Comparison of ENCODE assay signal across 21 cellular contexts in genomic region chr1:10675813-10676212, GRCh38.
DNase-seq lines count a peak whose midpoint lies in the region; ATAC-seq, FAIRE-seq and TF ChIP-seq lines count a peak whose summit lies in the region.
"Had no signal": no experiment of that assay in that cellular context is flagged by ENCODE, and none has a peak within 500 bp of the region (broad histone marks: within the 10 kb centered on the region; RNA-seq: fewer than 3 reads in every experiment).

No MANE protein-coding gene starts in this region.

- peaks cover 30 to 54% of the 10 kb centered on the region in 2 donors for H3K4me1 Mint-ChIP-seq in natural killer cell
- peaks cover 0 to 24% of the 10 kb centered on the region in 2 donors for H3K4me1 Mint-ChIP-seq in natural killer cell treated with Interleukin-12 subunit alpha and Interleukin-12 subunit beta and Interleukin-15 and Interleukin-18, amount 100 ng/mL, for 72 hours (ENCODE audit: low read depth in 2 of 2)

- FAIRE-seq in pancreas (lab: Jason Lieb, UNC): no peak
- FAIRE-seq: bronchial epithelial cell, GM18507 had no signal

- H3K9me3 Mint-ChIP-seq in natural killer cell: no peaks in the 10 kb centered on the region
- H3K9me3 Mint-ChIP-seq in natural killer cell treated with Interleukin-12 subunit alpha and Interleukin-12 subunit beta and Interleukin-15 and Interleukin-18, amount 100 ng/mL, for 72 hours: no peaks in the 10 kb centered on the region
- H3K9me3 Mint-ChIP-seq: T-helper 1 cell treated with Interleukin-12 subunit alpha and Interleukin-12 subunit beta and Interleukin-4 antibody, amounts not matched to agents 30 μg/mL and 1 μg/mL, for 36 hours had no signal

- H3K9me3 ChIP-seq in pancreas: no peaks in the 10 kb centered on the region
- H3K9me3 ChIP-seq: SJCRH30, spleen had no signal

- H3K36me3 ChIP-seq in pancreas: no peaks in the 10 kb centered on the region
- H3K36me3 ChIP-seq: SJCRH30, spleen had no signal

- intact Hi-C loops in natural killer cell (cut with micrococcal nuclease) (no loop called here), pancreas (cut with DNase I) (no loop called here)

- TF ChIP-seq CTCF in natural killer cell (IDR thresholded peaks at IDR 0.05): no peak
- TF ChIP-seq CTCF in pancreas (IDR thresholded peaks at IDR 0.05): no peak

- peak overlapping the region; percentile 10 for H3K27ac ChIP-seq in epithelial cell of prostate
- H3K27ac ChIP-seq in pancreas: peak overlapping the region; percentile 25 to 65 (median 62)
- H3K27ac ChIP-seq: foreskin keratinocyte, PC-9, SJCRH30, spleen had no signal

- ATAC-seq in natural killer cell (no peak), pancreas (no peak)
- ATAC-seq in natural killer cell treated with Interleukin-12 subunit alpha and Interleukin-12 subunit beta and Interleukin-15 and Interleukin-18, amount 100 ng/mL, for 72 hours: no peak
- ATAC-seq: foreskin keratinocyte had no signal

- no peak overlapping the region for H3K4me3 Mint-ChIP-seq in natural killer cell
- H3K4me3 Mint-ChIP-seq in natural killer cell treated with Interleukin-12 subunit alpha and Interleukin-12 subunit beta and Interleukin-15 and Interleukin-18, amount 100 ng/mL, for 72 hours: no peak overlapping the region
- H3K4me3 Mint-ChIP-seq: T-helper 1 cell treated with Interleukin-12 subunit alpha and Interleukin-12 subunit beta and Interleukin-4 antibody, amounts not matched to agents 30 μg/mL and 1 μg/mL, for 36 hours had no signal

- 78 to 86% methylated on average over 5 of the region's 5 CpGs for WGBS in pancreas, 2 donors

- H3K27me3 ChIP-seq in pancreas: no peaks in the 10 kb centered on the region
- H3K27me3 ChIP-seq: foreskin keratinocyte had no signal

- H3K27ac Mint-ChIP-seq in natural killer cell: peak overlapping the region; percentile 56 to 58
- no peak overlapping the region for H3K27ac Mint-ChIP-seq in natural killer cell treated with Interleukin-12 subunit alpha and Interleukin-12 subunit beta and Interleukin-15 and Interleukin-18, amount 100 ng/mL, for 72 hours
- H3K27ac Mint-ChIP-seq: T-helper 1 cell treated with Interleukin-12 subunit alpha and Interleukin-12 subunit beta and Interleukin-4 antibody, amounts not matched to agents 30 μg/mL and 1 μg/mL, for 36 hours had no signal

- DNase-seq in natural killer cell (no peak), epithelial cell of prostate (ENCODE audit: low read depth, low spot score) (no peak), pancreas (no peak), NCI-H128 (lab: John Stamatoyannopoulos, UW; ENCODE audit: unreplicated experiment) (no peak), MV-4-11 (lab: John Stamatoyannopoulos, UW) (no peak)
- no peak for DNase-seq in natural killer cell treated with Interleukin-12 subunit alpha and Interleukin-12 subunit beta and Interleukin-15 and Interleukin-18, amount 100 ng/mL, for 72 hours (ENCODE audit: low spot score)
- no peak for DNase-seq in stimulated activated naive CD4-positive, alpha-beta T cell treated with Interleukin-2 at 50 U/mL for 16 hours (lab: John Stamatoyannopoulos, UW)
- no peak for DNase-seq in activated CD8-positive, alpha-beta memory T cell treated with anti-CD3 and anti-CD28 coated beads, Interleukin-2, amount 50 U/mL, for 4 hours
- DNase-seq: ACHN; activated CD4-positive, alpha-beta T cell treated with anti-CD3 and anti-CD28 coated beads, Interleukin-2, amount 50 U/mL, for 4 hours; activated gamma-delta T cell treated with Interleukin-2 at 50 U/mL for 16 hours; DMS 273 treated with DMSO at 0.1 percent for 48 hours; foreskin keratinocyte; NCI-H1694; PC-9; SJCRH30; spleen; stimulated activated CD4-positive, alpha-beta T cell treated with anti-CD3 and anti-CD28 coated beads, Interleukin-4, amount 100 ng/mL, for 4 hours had no signal

- H3K36me3 Mint-ChIP-seq in natural killer cell: no peaks in the 10 kb centered on the region
- H3K36me3 Mint-ChIP-seq in natural killer cell treated with Interleukin-12 subunit alpha and Interleukin-12 subunit beta and Interleukin-15 and Interleukin-18, amount 100 ng/mL, for 72 hours: no peaks in the 10 kb centered on the region

- no peak overlapping the region for H3K4me3 ChIP-seq in pancreas
- H3K4me3 ChIP-seq: PC-9, SJCRH30, spleen had no signal

- H3K27me3 Mint-ChIP-seq in natural killer cell (ENCODE audit: low read depth in 2 of 2): no peaks in the 10 kb centered on the region
- H3K27me3 Mint-ChIP-seq in natural killer cell treated with Interleukin-12 subunit alpha and Interleukin-12 subunit beta and Interleukin-15 and Interleukin-18, amount 100 ng/mL, for 72 hours: no peaks in the 10 kb centered on the region

- H3K4me1 ChIP-seq in pancreas: peaks cover 5 to 10% (median 6%) of the 10 kb centered on the region in 3 donors
- H3K4me1 ChIP-seq: foreskin keratinocyte had no signal

Comparison
In these comparisons a context has a peak if more than half of its experiments do, and no peak if none do; other contexts are left out.
1. H3K27ac Mint-ChIP-seq: peak in natural killer cell (2 of 2); none in natural killer cell treated with Interleukin-12 subunit alpha and Interleukin-12 subunit beta and Interleukin-15 and Interleukin-18, amount 100 ng/mL, for 72 hours (0 of 2).